21 cellular contexts compared by ENCODE assay signal in the genomic region with DNA sequence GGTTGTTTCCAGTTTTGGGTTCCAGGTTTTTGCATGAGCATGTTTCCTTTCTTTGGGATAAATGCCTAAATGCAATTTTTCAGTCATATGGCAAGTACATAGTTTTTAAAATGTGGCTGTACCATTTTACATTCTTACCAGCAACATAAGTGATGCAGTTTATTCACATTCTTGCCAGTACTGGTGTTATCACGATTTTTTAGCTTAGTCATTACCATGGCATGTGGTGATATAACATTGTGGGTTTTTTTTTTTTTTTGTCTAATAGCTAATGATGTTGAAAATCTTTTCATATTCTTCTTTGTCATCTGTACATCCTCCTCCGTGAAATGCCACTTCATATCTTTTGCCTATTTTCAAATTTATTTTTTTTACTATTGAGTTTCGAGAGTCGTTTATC. TPM values are rescaled to one million over a fixed set of nuclear protein-coding genes. Genes with fewer than 3 reads are reported as not detected.
DNase-seq lines count a peak whose midpoint lies in the region; ATAC-seq and TF ChIP-seq lines count a peak whose summit lies in the region.
"Had no signal": no experiment of that assay in that cellular context is flagged by ENCODE, and none has a peak within 500 bp of the region (broad histone marks: within the 10 kb centered on the region; RNA-seq: fewer than 3 reads in every experiment).

No MANE protein-coding gene starts in this region.

- peak; percentile 46 for DNase-seq in mammary epithelial cell
- no peak for DNase-seq in breast epithelium (ENCODE audit: low spot score in 2 of 2)
- peak; percentile 77 for DNase-seq in amniotic epithelial cell (ENCODE audit: low read depth)
- peak; percentile 2 for DNase-seq in foreskin melanocyte
- no peak for DNase-seq in superior temporal gyrus (ENCODE audit: extremely low spot score)
- DNase-seq in NCI-H1694 treated with DMSO at 0.1 percent for 48 hours (lab: John Stamatoyannopoulos, UW) = no peak
- no peak for DNase-seq in activated CD4-positive, alpha-beta T cell treated with anti-CD3 and anti-CD28 coated beads for 48 hours
- DNase-seq: 8988T; activated CD4-positive, CD25-positive, alpha-beta regulatory T cell treated with anti-CD3 and anti-CD28 coated beads, Interleukin-2, amount 50 U/mL, for 72 hours; activated naive CD4-positive, alpha-beta T cell treated with Interleukin-2 at 50 U/mL for 16 hours; CD8-positive, alpha-beta T cell; GOT3; Kasumi-1; left lung; NCI-H1436 treated with DMSO at 0.1 percent for 48 hours; NCI-H345; SHP77 treated with DMSO at 0.1 percent for 48 hours; small intestine; T-helper 17 cell; transverse colon had no signal

- H2AFZ ChIP-seq in mammary epithelial cell (ENCODE audit: low read depth, low read length) = no peak overlapping the region

- CTCF ChIA-PET in mammary epithelial cell (lab: Charles Lee; ENCODE audit: low non-redundant PET) = interaction anchor here (0.7 kb wide), 1 partner anchor 30 kb away, joined by 3 read pairs; no protein-coding TSS in a partner anchor

- H3K27me3 ChIP-seq in mammary epithelial cell (ENCODE audit: insufficient read depth, low read length) (no peaks in the 10 kb centered on the region), breast epithelium (no peaks in the 10 kb centered on the region)
- H3K27me3 ChIP-seq: left lung, transverse colon had no signal

- 61% methylated on average over 4 of the region's 4 CpGs for WGBS in mammary epithelial cell (ENCODE audit: low coverage, missing lambda C conversion rate)

- peaks cover 9% of the 10 kb centered on the region for H3K4me1 ChIP-seq in mammary epithelial cell (ENCODE audit: insufficient read depth, low read length)
- H3K4me1 ChIP-seq in breast epithelium = no peaks in the 10 kb centered on the region
- H3K4me1 ChIP-seq: left lung, transverse colon had no signal

- no peak overlapping the region for H3K4me2 ChIP-seq in mammary epithelial cell (ENCODE audit: insufficient read depth, low read depth, low read length)

- no peaks in the 10 kb centered on the region for H4K20me1 ChIP-seq in mammary epithelial cell (ENCODE audit: insufficient read depth, low read length)

- in situ Hi-C loops in mammary epithelial cell (cut with MboI; ENCODE audit: low sequenced_read_pairs in 2 of 2) = no loop called here

- H3K4me3 ChIP-seq in mammary epithelial cell (replicated peaks in 1 of 3; ENCODE audit: insufficient read depth in 1 of 3, low read depth in 2 of 3, low read length in 3 of 3) (no peak overlapping the region), breast epithelium (no peak overlapping the region)
- H3K4me3 ChIP-seq: left lung, transverse colon had no signal

- intact Hi-C loops in mammary epithelial cell (cut with micrococcal nuclease) = no loop called here
- intact Hi-C loops in breast epithelium (cut with DNase I; ENCODE audit: low total_unique reads) = no loop called here

- H3K36me3 ChIP-seq in mammary epithelial cell (ENCODE audit: insufficient read depth, low read length) (no peaks in the 10 kb centered on the region), breast epithelium (no peaks in the 10 kb centered on the region)
- H3K36me3 ChIP-seq: left lung, transverse colon had no signal

- H3K79me2 ChIP-seq in mammary epithelial cell (ENCODE audit: insufficient read depth, low read length) = no peaks in the 10 kb centered on the region

- no peak overlapping the region for H3K9ac ChIP-seq in mammary epithelial cell (ENCODE audit: insufficient read depth, low read length)

- TF ChIP-seq CTCF in mammary epithelial cell (conservative IDR thresholded peaks at IDR 0.05 in 1 of 2, IDR thresholded peaks at IDR 0.05 in 1 of 2; ENCODE audit: extremely low read depth in 1 of 2, insufficient read depth in 1 of 2, low read depth in 1 of 2, low read length in 2 of 2) = no peak
- no peak for TF ChIP-seq CTCF in breast epithelium (IDR thresholded peaks at IDR 0.05)

- no peak for TF ChIP-seq POLR2A in breast epithelium (IDR thresholded peaks at IDR 0.05)

- ATAC-seq in HG02852 (IDR thresholded peaks at IDR 0.05; ENCODE audit: unreplicated experiment) = no peak
- ATAC-seq: CD8-positive, alpha-beta T cell; left lung; T-helper 17 cell had no signal

- dilution Hi-C loops in mammary epithelial cell (cut with HindIII; ENCODE audit: low sequenced_read_pairs) = no loop called here

- no TSS peak for BruUV-seq in mammary epithelial cell (replicated peaks; lab: Mats Ljungman, UMichigan)

- no peaks in the 10 kb centered on the region for H3K9me3 ChIP-seq in mammary epithelial cell (replicated peaks; ENCODE audit: insufficient read depth, low read length)
- peaks cover 0 to 5% of the 10 kb centered on the region in 2 donors for H3K9me3 ChIP-seq in breast epithelium
- H3K9me3 ChIP-seq: transverse colon had no signal

- H3K27ac ChIP-seq in mammary epithelial cell (ENCODE audit: insufficient read depth, low read depth, low read length) (no peak overlapping the region), breast epithelium (no peak overlapping the region)
- H3K27ac ChIP-seq: left lung, transverse colon had no signal

RNA-seq across cellular contexts. Expression of gene TDRD6, which starts 2.9 kb away (rescaled TPM):
- under 1 TPM; 0.09 to 0.50 TPM for total RNA-seq in mammary epithelial cell
- polyA plus RNA-seq in mammary epithelial cell = 0.01 TPM
- 0.52 TPM for polyA minus RNA-seq in mammary epithelial cell
- total RNA-seq in breast epithelium = 1 to 10 TPM in 2 of 3 donors, under 1 TPM in 1; 0.66 to 2.5 (median 1.1) TPM
- total RNA-seq: CD8-positive, alpha-beta T cell; T-helper 17 cell had no signal

RNA-seq across cellular contexts. Expression of gene SLC25A27, which starts 32.0 kb away (rescaled TPM):
- total RNA-seq in mammary epithelial cell = 10 to 100 TPM; 11.8 to 18.1 TPM
- 3.5 TPM for polyA plus RNA-seq in mammary epithelial cell
- not detected for polyA minus RNA-seq in mammary epithelial cell
- 10 to 100 TPM; 27.0 to 81.7 (median 37.4) TPM for total RNA-seq in breast epithelium

RNA-seq across cellular contexts. Expression of gene CYP39A1, which starts 32.2 kb away (rescaled TPM):
- total RNA-seq in mammary epithelial cell = 1 to 10 TPM; 2.4 to 5.2 TPM
- polyA plus RNA-seq in mammary epithelial cell = 0.65 TPM
- not detected for polyA minus RNA-seq in mammary epithelial cell
- total RNA-seq in breast epithelium = 10 to 100 TPM in 1 of 3 donors, 1 to 10 TPM in 2; 1.6 to 12.3 (median 6.9) TPM
- total RNA-seq: CD8-positive, alpha-beta T cell; T-helper 17 cell had no signal

RNA-seq across cellular contexts. Expression of gene PLA2G7, which starts 50.4 kb away (rescaled TPM):
- total RNA-seq in mammary epithelial cell (1 to 10 TPM; 5.7 to 5.9 TPM), breast epithelium (1 to 10 TPM in 2 of 3 donors, under 1 TPM in 1; 0.98 to 7.2 (median 1.3) TPM)
- 5.4 TPM for polyA plus RNA-seq in mammary epithelial cell
- polyA minus RNA-seq in mammary epithelial cell = 6.8 TPM
- total RNA-seq: CD8-positive, alpha-beta T cell had no signal

Comparison
In these comparisons a context has a peak if more than half of its experiments do, and no peak if none do; other contexts are left out.
1. DNase-seq: peak in mammary epithelial cell (single experiment), amniotic epithelial cell (single experiment) and foreskin melanocyte (single experiment); none in breast epithelium (0 of 2), superior temporal gyrus (single experiment), NCI-H1694 treated with DMSO at 0.1 percent for 48 hours (single experiment) and activated CD4-positive, alpha-beta T cell treated with anti-CD3 and anti-CD28 coated beads for 48 hours (single experiment).